Comparison of ENCODE assay signal across 18 cellular contexts in genomic region chr4:38519671-38520070, GRCh38.
A peak's percentile ranks its signal among the peaks of the same experiment; 100 is the strongest.
DNase-seq lines count a peak whose midpoint lies in the region; ATAC-seq and TF ChIP-seq lines count a peak whose summit lies in the region.
"Had no signal": no experiment of that assay in that cellular context is flagged by ENCODE, and none has a peak within 500 bp of the region (broad histone marks: within the 10 kb centered on the region; RNA-seq: fewer than 3 reads in every experiment).

No MANE protein-coding gene starts in this region.

- POLR2A ChIA-PET in CD4-positive, alpha-beta T cell (lab: Charles Lee): interaction anchor here (1.6 to 1.8 kb wide), 2 partner anchors 10 to 30 kb away, joined by 3 to 6 read pairs; no protein-coding TSS in a partner anchor

- H3K79me2 ChIP-seq in GM23338 (replicated peaks; ENCODE audit: insufficient read depth): no peaks in the 10 kb centered on the region
- no peaks in the 10 kb centered on the region for H3K79me2 ChIP-seq in parathyroid adenoma

- H2AFZ ChIP-seq in GM23338: peak overlapping the region; percentile 63; the same call in 1 of the 2 replicates
- peak overlapping the region; percentile 68 for H2AFZ ChIP-seq in parathyroid adenoma

- H3K4me1 ChIP-seq in GM23338 (ENCODE audit: insufficient read depth) (peaks cover 14% of the 10 kb centered on the region), left lung (peaks cover 4 to 9% of the 10 kb centered on the region in 2 donors), parathyroid adenoma (peaks cover 15% of the 10 kb centered on the region)
- H3K4me1 ChIP-seq: SJSA1 had no signal

- intact Hi-C loops in CD4-positive, alpha-beta T cell (cut with DNase I, micrococcal nuclease): no loop called here
- intact Hi-C loops in left lung (cut with DNase I): no loop called here

- peaks cover 70% of the 10 kb centered on the region for H3K4me1 Mint-ChIP-seq in CD4-positive, alpha-beta T cell (ENCODE audit: low read depth)
- H3K4me1 Mint-ChIP-seq in GM23338: peaks cover 11% of the 10 kb centered on the region

- peak overlapping the region; percentile 52 for H3K27ac Mint-ChIP-seq in CD4-positive, alpha-beta T cell
- no peak overlapping the region for H3K27ac Mint-ChIP-seq in GM23338

- no peaks in the 10 kb centered on the region for H3K27me3 Mint-ChIP-seq in CD4-positive, alpha-beta T cell
- no peaks in the 10 kb centered on the region for H3K27me3 Mint-ChIP-seq in GM23338 (ENCODE audit: insufficient read depth, low read depth, poor library complexity)
- H3K27me3 Mint-ChIP-seq: CD4-positive, alpha-beta memory T cell had no signal

- H3K27me3 ChIP-seq in CD4-positive, alpha-beta T cell (ENCODE audit: control insufficient read depth, insufficient read depth, low read length): no peaks in the 10 kb centered on the region
- H3K27me3 ChIP-seq in GM23338 (ENCODE audit: insufficient read depth) (no peaks in the 10 kb centered on the region), left lung (no peaks in the 10 kb centered on the region), parathyroid adenoma (ENCODE audit: control insufficient read depth, insufficient read depth, low read length) (no peaks in the 10 kb centered on the region)
- H3K27me3 ChIP-seq: SJSA1 had no signal

- CTCF ChIA-PET in CD4-positive, alpha-beta T cell (lab: Charles Lee): no interaction called here

- peaks cover 62% of the 10 kb centered on the region for H3K36me3 Mint-ChIP-seq in CD4-positive, alpha-beta T cell (ENCODE audit: low read depth)
- no peaks in the 10 kb centered on the region for H3K36me3 Mint-ChIP-seq in GM23338 (ENCODE audit: low read depth)

- H4K20me1 ChIP-seq in GM23338 (replicated peaks; ENCODE audit: insufficient read depth): no peaks in the 10 kb centered on the region

- H3K27ac ChIP-seq in CD4-positive, alpha-beta T cell (ENCODE audit: low read depth, low read length): no peak overlapping the region
- no peak overlapping the region for H3K27ac ChIP-seq in GM23338 (ENCODE audit: low read depth)
- H3K27ac ChIP-seq in left lung: peak overlapping the region in 1 of 2 donors; percentile 9
- H3K27ac ChIP-seq in parathyroid adenoma: peak overlapping the region; percentile 62
- H3K27ac ChIP-seq: SJSA1 had no signal

- H3K4me3 ChIP-seq in GM23338 (no peak overlapping the region), left lung (no peak overlapping the region), parathyroid adenoma (ENCODE audit: low read depth, low read length) (no peak overlapping the region)
- H3K4me3 ChIP-seq: SJSA1 had no signal

- H3F3A ChIP-seq in GM23338 (replicated peaks; ENCODE audit: low read depth): no peaks in the 10 kb centered on the region

- H3K9me3 ChIP-seq in CD4-positive, alpha-beta T cell (ENCODE audit: control insufficient read depth, low read length): no peaks in the 10 kb centered on the region
- no peaks in the 10 kb centered on the region for H3K9me3 ChIP-seq in left lung
- H3K9me3 ChIP-seq in parathyroid adenoma (ENCODE audit: control insufficient read depth, low read length): no peaks in the 10 kb centered on the region
- H3K9me3 ChIP-seq: SJSA1 had no signal

- H3K4me3 Mint-ChIP-seq in CD4-positive, alpha-beta T cell: no peak overlapping the region
- H3K4me3 Mint-ChIP-seq in GM23338: no peak overlapping the region

- H3K36me3 ChIP-seq in GM23338 (ENCODE audit: insufficient read depth) (no peaks in the 10 kb centered on the region), left lung (no peaks in the 10 kb centered on the region), parathyroid adenoma (ENCODE audit: control insufficient read depth, insufficient read depth, low read length) (no peaks in the 10 kb centered on the region)
- H3K36me3 ChIP-seq: SJSA1 had no signal

- H3K9me3 Mint-ChIP-seq in CD4-positive, alpha-beta T cell: no peaks in the 10 kb centered on the region
- H3K9me3 Mint-ChIP-seq in GM23338: no peaks in the 10 kb centered on the region; the same call in 2 of the 3 replicates

- no peak overlapping the region for H3K4me2 ChIP-seq in GM23338
- no peak overlapping the region for H3K4me2 ChIP-seq in parathyroid adenoma (ENCODE audit: low read length)

- H3K9ac ChIP-seq in parathyroid adenoma: no peak overlapping the region

- no peak for ATAC-seq in CD4-positive, alpha-beta T cell (ENCODE audit: poor library complexity)
- ATAC-seq in GM23338: no peak
- ATAC-seq in left lung: peak; percentile 33
- ATAC-seq in HG03025 (IDR thresholded peaks at IDR 0.05; ENCODE audit: low FRiP score, unreplicated experiment): no peak
- ATAC-seq in GM21447 (IDR thresholded peaks at IDR 0.05; ENCODE audit: unreplicated experiment): no peak
- ATAC-seq: PC-3 had no signal

- no peaks in the 10 kb centered on the region; the same call in 1 of the 2 replicates for H3K9me2 ChIP-seq in GM23338 (ENCODE audit: insufficient read depth)

- DNase-seq in CD4-positive, alpha-beta T cell: no peak
- DNase-seq in GM23338 (ENCODE audit: low spot score) (no peak), left lung (no peak), NCI-H2081 treated with DMSO at 0.1 percent for 48 hours (lab: John Stamatoyannopoulos, UW) (no peak)
- DNase-seq: ACHN; AML-193; CD4-positive, alpha-beta memory T cell; DND-41; HCEC 1CT; NCI-H1436; NCI-H2029 treated with DMSO at 0.1 percent for 48 hours; NCI-H510A; NCI-H774; PC-3 had no signal

- no peak for TF ChIP-seq CTCF in CD4-positive, alpha-beta T cell (IDR thresholded peaks at IDR 0.05)
- no peak for TF ChIP-seq CTCF in GM23338 (conservative IDR thresholded peaks at IDR 0.05; ENCODE audit: low read depth in 2 of 2)
- TF ChIP-seq CTCF in left lung (IDR thresholded peaks at IDR 0.05): no peak
- no peak for TF ChIP-seq CTCF in parathyroid adenoma (IDR thresholded peaks at IDR 0.05)

TF ChIP-seq in GM23338, 12 proteins besides CTCF, POLR2A, EP300 and RAD21 (continues in another document):
- TF ChIP-seq JUNB (IDR thresholded peaks at IDR 0.05; ENCODE audit: unreplicated experiment) (no peak), NANOG (IDR thresholded peaks at IDR 0.05; ENCODE audit: borderline replicate concordance) (no peak), CREB1 (CRISPR knock-in tag; IDR thresholded peaks at IDR 0.05; ENCODE audit: low read depth) (no peak), ZNF462 (CRISPR knock-in tag; IDR thresholded peaks at IDR 0.05) (no peak), EZH2phosphoT487 (IDR thresholded peaks at IDR 0.05; ENCODE audit: unreplicated experiment) (no peak)
